10 cellular contexts compared by ENCODE assay signal in genomic region chr10:122154034-122154732, GRCh38.
A peak's percentile ranks its signal among the peaks of the same experiment; 100 is the strongest.
DNase-seq lines count a peak whose midpoint lies in the region; ATAC-seq and TF ChIP-seq lines count a peak whose summit lies in the region.
"Had no signal": no experiment of that assay in that cellular context is flagged by ENCODE, and none has a peak within 500 bp of the region (broad histone marks: within the 10 kb centered on the region; RNA-seq: fewer than 3 reads in every experiment).

No MANE protein-coding gene starts in this region.

- H3K9me3 ChIP-seq in PC-3 (ENCODE audit: low read length) (no peaks in the 10 kb centered on the region), testis (no peaks in the 10 kb centered on the region)

- CTCF ChIA-PET in PC-3 (lab: Charles Lee), result no interaction called here

- H3K27me3 ChIP-seq in layer of hippocampus (ENCODE audit: control insufficient read depth, insufficient read depth, low read length) (no peaks in the 10 kb centered on the region), PC-3 (ENCODE audit: low read length) (no peaks in the 10 kb centered on the region), testis (no peaks in the 10 kb centered on the region)

- H3K4me1 ChIP-seq in PC-3 (ENCODE audit: insufficient read depth, low read length) (no peaks in the 10 kb centered on the region), testis (peaks cover 6% of the 10 kb centered on the region)

- WGBS in testis, 2 donors, result 55 to 58% methylated on average over 11 of the region's 11 CpGs

- intact Hi-C loops in PC-3 (cut with micrococcal nuclease), result no loop called here
- intact Hi-C loops in testis (cut with DNase I; ENCODE audit: low total_unique reads), result no loop called here

- H3F3A ChIP-seq in PC-3 (ENCODE audit: low read length, unreplicated experiment), result no peaks in the 10 kb centered on the region

- H3K9me2 ChIP-seq in PC-3 (replicated peaks; ENCODE audit: low read length), result no peaks in the 10 kb centered on the region

- peak; percentile 69 for DNase-seq in G401 (ENCODE audit: low spot score)
- DNase-seq in NOMO-1 (lab: John Stamatoyannopoulos, UW; ENCODE audit: unreplicated experiment in 2 of 2), result no peak
- DNase-seq in PC-3, result no peak
- no peak for DNase-seq in testis
- no peak for DNase-seq in activated effector memory CD4-positive, alpha-beta T cell treated with anti-CD3 and anti-CD28 coated beads, Interleukin-2, amount 50 U/mL, for 16 hours
- DNase-seq: kidney glomerular epithelial cell had no signal

- no peak overlapping the region for H3K4me2 ChIP-seq in PC-3 (ENCODE audit: low read length)

- no peak for ATAC-seq in PC-3
- ATAC-seq: activated naive CD4-positive, alpha-beta T cell treated with anti-CD3 and anti-CD28 coated beads, Interleukin-2, amount 50 U/mL, for 72 hours had no signal

- no peak overlapping the region for H3K9ac ChIP-seq in PC-3 (ENCODE audit: low read length)

- TF ChIP-seq POLR2A in testis (IDR thresholded peaks at IDR 0.05), result no peak

- no peak for TF ChIP-seq CTCF in PC-3 (conservative IDR thresholded peaks at IDR 0.05; ENCODE audit: low read depth, low read length)
- no peak for TF ChIP-seq CTCF in testis (IDR thresholded peaks at IDR 0.05)

- no peaks in the 10 kb centered on the region for H4K20me1 ChIP-seq in PC-3 (ENCODE audit: low read length)

- H3K27ac ChIP-seq in angular gyrus (ENCODE audit: low read depth, low read length), result peak overlapping the region; percentile 35
- H3K27ac ChIP-seq in layer of hippocampus (ENCODE audit: low read depth, low read length), result peak overlapping the region; percentile 4
- H3K27ac ChIP-seq in skin epidermis, result peak overlapping the region in 11 of 21 experiments; percentile 1 to 78 (median 38)
- H3K27ac ChIP-seq in PC-3 (ENCODE audit: low read length), result no peak overlapping the region
- H3K27ac ChIP-seq in testis, result peak overlapping the region in 1 of 2 donors; percentile 80

- H3K36me3 ChIP-seq in PC-3 (ENCODE audit: low read depth, low read length), result no peaks in the 10 kb centered on the region
- H3K36me3 ChIP-seq in testis (ENCODE audit: low read depth, missing control alignments), result no peaks in the 10 kb centered on the region

- in situ Hi-C loops in G401 (cut with HindIII; ENCODE audit: low sequenced_read_pairs), result no loop called here

- H3K4me3 ChIP-seq in skin epidermis (no peak overlapping the region), PC-3 (ENCODE audit: low read length) (no peak overlapping the region), testis (no peak overlapping the region)

- H3K79me2 ChIP-seq in PC-3 (ENCODE audit: low read length), result no peaks in the 10 kb centered on the region

- no peak overlapping the region for H2AFZ ChIP-seq in PC-3 (ENCODE audit: low read length)

- POLR2A ChIA-PET in PC-3 (lab: Charles Lee; ENCODE audit: unreplicated experiment), result no interaction called here

- BruUV-seq in PC-3 (replicated peaks; lab: Mats Ljungman, UMichigan), result no TSS peak
